In the genomic region with DNA sequence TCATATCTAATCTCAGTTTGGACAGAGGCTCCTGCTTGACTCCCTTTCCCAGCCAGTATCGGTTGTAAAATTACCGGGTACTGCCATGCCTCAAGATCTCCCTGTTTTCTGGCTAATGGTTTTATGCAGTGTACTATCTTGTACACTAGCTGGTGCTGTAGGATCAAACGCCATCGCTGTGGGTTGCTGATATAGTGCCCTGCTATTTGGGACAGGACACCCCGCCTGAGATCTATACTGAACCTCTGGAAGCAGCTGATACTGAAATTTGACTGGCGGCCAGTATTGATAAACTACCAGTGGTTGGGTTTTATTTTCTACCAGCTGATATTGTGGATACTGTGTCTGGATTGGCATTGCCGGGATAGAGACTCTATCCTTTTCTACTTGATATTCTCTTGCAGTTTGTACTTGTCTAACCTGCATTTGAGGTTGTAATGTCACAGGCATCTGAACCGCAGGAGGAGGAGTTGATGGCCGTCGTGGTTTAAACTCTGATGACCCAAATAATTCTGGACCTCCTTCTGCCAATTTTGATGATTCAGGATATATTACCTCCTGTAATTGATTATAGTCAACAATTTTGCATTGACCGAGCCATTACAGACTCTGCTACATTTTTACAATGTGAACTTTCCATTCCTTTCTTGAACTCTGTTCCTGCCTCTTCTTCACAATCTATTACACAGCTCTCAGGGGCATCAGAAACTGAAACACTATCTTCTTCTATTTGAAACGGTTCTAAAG, we compare ENCODE assay signal across 7 cellular contexts.
A peak's percentile ranks its signal among the peaks of the same experiment; 100 is the strongest.
DNase-seq lines count a peak whose midpoint lies in the region; ATAC-seq, FAIRE-seq and TF ChIP-seq lines count a peak whose summit lies in the region.

No MANE protein-coding gene starts in this region.

- no peak overlapping the region for H3K4me3 Mint-ChIP-seq in T-helper 2 cell treated with Interferon-gamma antibody and Interleukin-4, amounts not matched to agents 5 μg/mL and 100 μg/mL, for 36 hours

- H3K27me3 Mint-ChIP-seq in T-helper 2 cell treated with Interferon-gamma antibody and Interleukin-4, amounts not matched to agents 5 μg/mL and 100 μg/mL, for 36 hours (ENCODE audit: low read depth) = peaks cover 37% of the 10 kb centered on the region

- H3K9me3 Mint-ChIP-seq in T-helper 2 cell treated with Interferon-gamma antibody and Interleukin-4, amounts not matched to agents 5 μg/mL and 100 μg/mL, for 36 hours = peaks cover 11% of the 10 kb centered on the region

- H3K27ac Mint-ChIP-seq in T-helper 2 cell treated with Interferon-gamma antibody and Interleukin-4, amounts not matched to agents 5 μg/mL and 100 μg/mL, for 36 hours = no peak overlapping the region

- peaks cover 12% of the 10 kb centered on the region for H3K4me1 Mint-ChIP-seq in T-helper 2 cell treated with Interferon-gamma antibody and Interleukin-4, amounts not matched to agents 5 μg/mL and 100 μg/mL, for 36 hours (ENCODE audit: low read depth)

- DNase-seq in NAMALWA (ENCODE audit: low spot score) = peak; percentile 56
- DNase-seq in choroid plexus epithelial cell (ENCODE audit: low read depth) = peak; percentile 47
- DNase-seq in omental fat pad (ENCODE audit: low spot score) = no peak
- DNase-seq in T-helper 2 cell treated with Interferon-gamma antibody and Interleukin-4, amounts not matched to agents 5 μg/mL and 100 μg/mL, for 36 hours (ENCODE audit: low spot score) = no peak
- DNase-seq in NCI-H2196 treated with DMSO at 0.1 percent for 48 hours (lab: John Stamatoyannopoulos, UW; ENCODE audit: unreplicated experiment) = no peak
- no peak for DNase-seq in GM19239 (ENCODE audit: insufficient read length, low spot score)

- no peak overlapping the region for H3K4me3 ChIP-seq in choroid plexus epithelial cell (ENCODE audit: low read depth, low read length)

- H3K36me3 Mint-ChIP-seq in T-helper 2 cell treated with Interferon-gamma antibody and Interleukin-4, amounts not matched to agents 5 μg/mL and 100 μg/mL, for 36 hours (ENCODE audit: low read depth) = no peaks in the 10 kb centered on the region

- ATAC-seq in omental fat pad (ENCODE audit: low FRiP score) = peak; percentile 54

- TF ChIP-seq CTCF in GM12872 (IDR thresholded peaks at IDR 0.05; ENCODE audit: insufficient read depth, low read depth, low read length) (peak; percentile 49), choroid plexus epithelial cell (conservative IDR thresholded peaks at IDR 0.05; ENCODE audit: low read depth, low read length) (peak; percentile 74), omental fat pad (IDR thresholded peaks at IDR 0.05) (no peak)

- no peak for FAIRE-seq in GM19239 (lab: Jason Lieb, UNC)

Comparison
In these comparisons a context has a peak if more than half of its experiments do, and no peak if none do; other contexts are left out.
1. CTCF ChIP-seq: peak in GM12872 (single experiment) and choroid plexus epithelial cell (single experiment); none in omental fat pad (0 of 3).
2. DNase-seq: peak in NAMALWA (single experiment) and choroid plexus epithelial cell (single experiment); none in omental fat pad (single experiment), T-helper 2 cell treated with Interferon-gamma antibody and Interleukin-4, amounts not matched to agents 5 μg/mL and 100 μg/mL, for 36 hours (single experiment), NCI-H2196 treated with DMSO at 0.1 percent for 48 hours (single experiment) and GM19239 (single experiment).